Comparison of ENCODE assay signal across 1 cellular context in the genomic region with DNA sequence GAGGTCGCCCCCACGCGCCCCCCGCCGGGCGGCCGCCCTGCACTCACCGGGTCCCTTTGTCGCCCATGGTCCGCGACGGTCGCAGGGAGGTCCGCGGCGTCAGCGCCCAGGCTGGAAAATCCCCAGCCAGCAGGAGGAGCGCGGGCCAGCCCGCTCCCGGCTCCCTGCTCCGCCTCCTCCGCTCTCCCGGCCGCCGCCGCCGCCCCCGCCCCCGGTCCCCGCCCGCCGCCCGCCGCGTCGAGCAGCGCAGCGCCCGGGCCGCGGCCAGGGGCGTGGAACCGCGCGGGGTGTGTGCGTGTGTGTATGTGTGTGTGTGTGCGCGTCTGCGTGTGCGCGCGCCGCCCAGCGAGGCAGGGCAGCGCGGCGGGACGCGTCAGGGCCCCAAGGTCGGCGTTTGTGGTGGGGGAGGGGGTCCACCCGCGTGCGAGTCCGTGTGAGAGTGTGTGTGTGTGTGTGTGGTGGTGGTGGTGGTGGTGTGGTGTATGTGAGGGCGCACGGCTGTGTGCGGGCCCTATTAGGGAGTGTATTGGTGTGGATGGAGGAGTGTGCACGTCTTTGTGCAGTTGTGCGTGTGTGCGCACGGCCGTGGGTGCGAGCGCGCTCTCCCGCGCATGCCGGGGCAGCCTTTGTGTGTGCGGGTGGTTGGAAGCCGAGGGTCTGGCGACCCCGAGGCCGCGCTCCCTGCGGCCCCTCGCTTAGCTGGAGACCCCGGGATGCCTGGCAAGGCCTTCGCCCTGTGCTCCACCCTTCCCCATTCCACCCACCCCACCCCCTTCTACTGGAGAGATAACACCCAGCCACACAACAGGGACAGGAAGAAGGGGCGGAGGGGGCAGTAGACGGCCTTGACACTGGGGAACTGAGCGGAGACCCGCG.
TF ChIP-seq lines count a peak whose summit lies in the region.

A gene (minus strand): TSS at position 121 of the 876 bp plus-strand sequence. CDS start 54 bp downstream, at position 67.

TF ChIP-seq in HepG2, 621 proteins besides CTCF, POLR2A, EP300 and RAD21 (continued from another document and continues in another):
- TF ChIP-seq, protein P1, sequence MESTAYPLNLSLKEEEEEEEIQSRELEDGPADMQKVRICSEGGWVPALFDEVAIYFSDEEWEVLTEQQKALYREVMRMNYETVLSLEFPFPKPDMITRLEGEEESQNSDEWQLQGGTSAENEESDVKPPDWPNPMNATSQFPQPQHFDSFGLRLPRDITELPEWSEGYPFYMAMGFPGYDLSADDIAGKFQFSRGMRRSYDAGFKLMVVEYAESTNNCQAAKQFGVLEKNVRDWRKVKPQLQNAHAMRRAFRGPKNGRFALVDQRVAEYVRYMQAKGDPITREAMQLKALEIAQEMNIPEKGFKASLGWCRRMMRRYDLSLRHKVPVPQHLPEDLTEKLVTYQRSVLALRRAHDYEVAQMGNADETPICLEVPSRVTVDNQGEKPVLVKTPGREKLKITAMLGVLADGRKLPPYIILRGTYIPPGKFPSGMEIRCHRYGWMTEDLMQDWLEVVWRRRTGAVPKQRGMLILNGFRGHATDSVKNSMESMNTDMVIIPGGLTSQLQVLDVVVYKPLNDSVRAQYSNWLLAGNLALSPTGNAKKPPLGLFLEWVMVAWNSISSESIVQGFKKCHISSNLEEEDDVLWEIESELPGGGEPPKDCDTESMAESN (CRISPR knock-in tag; conservative IDR thresholded peaks at IDR 0.05) = no peak; the same call in 1 of the 2 replicates
- TF ChIP-seq NKX3-1 (CRISPR knock-in tag; IDR thresholded peaks at IDR 0.05) (no peak), BRD4 (CRISPR knock-in tag; IDR thresholded peaks at IDR 0.05) (peak; percentile 49), PPARG (CRISPR knock-in tag; conservative IDR thresholded peaks at IDR 0.05) (0 out of 2 replicates have a peak, but pooled peaks have one; percentile 41), ELF4 (CRISPR knock-in tag; IDR thresholded peaks at IDR 0.05; ENCODE audit: borderline replicate concordance) (no peak), ZNF75D (CRISPR knock-in tag; IDR thresholded peaks at IDR 0.05; ENCODE audit: borderline replicate concordance) (no peak), GFI1 (CRISPR knock-in tag; IDR thresholded peaks at IDR 0.05; ENCODE audit: borderline replicate concordance) (0 out of 2 replicates have a peak, but pooled peaks have one; percentile 64), NR2F1 (CRISPR knock-in tag; IDR thresholded peaks at IDR 0.05) (peak; percentile 40 to 82; a peak in 3 of 4 replicates), CBX1 (IDR thresholded peaks at IDR 0.05; ENCODE audit: low read depth) (no peak), SP140L (CRISPR knock-in tag; IDR thresholded peaks at IDR 0.05; ENCODE audit: borderline replicate concordance) (no peak), HNRNPK (IDR thresholded peaks at IDR 0.05; ENCODE audit: low read depth, low read length, poor library complexity, severe bottlenecking) (peak; percentile 87), TRIM24 (CRISPR knock-in tag; IDR thresholded peaks at IDR 0.05) (no peak), ZNF816 (CRISPR knock-in tag; IDR thresholded peaks at IDR 0.05; ENCODE audit: borderline replicate concordance) (no peak; the same call in 1 of the 2 replicates), SMC3 (IDR thresholded peaks at IDR 0.05; ENCODE audit: low read length) (no peak), ZNF83 (CRISPR knock-in tag; IDR thresholded peaks at IDR 0.05; ENCODE audit: borderline replicate concordance) (no peak), NCOA2 (CRISPR knock-in tag; IDR thresholded peaks at IDR 0.05) (peak; percentile 81), ZNF556 (CRISPR knock-in tag; IDR thresholded peaks at IDR 0.05; ENCODE audit: borderline replicate concordance) (peak; percentile 91), ZSCAN25 (CRISPR knock-in tag; IDR thresholded peaks at IDR 0.05) (0 out of 2 replicates have a peak, but pooled peaks have one; percentile 67), ZNF672 (CRISPR knock-in tag; IDR thresholded peaks at IDR 0.05) (0 out of 2 replicates have a peak, but pooled peaks have one; percentile 55), FOXM1 (CRISPR knock-in tag; IDR thresholded peaks at IDR 0.05) (0 out of 2 replicates have a peak, but pooled peaks have one; percentile 51), ZEB1 (IDR thresholded peaks at IDR 0.05; ENCODE audit: insufficient replicate concordance, low read depth) (no peak), HOXD1 (CRISPR knock-in tag; IDR thresholded peaks at IDR 0.05) (peak; percentile 32; the same call in 1 of the 2 replicates), GPN1 (CRISPR knock-in tag; IDR thresholded peaks at IDR 0.05; ENCODE audit: borderline replicate concordance) (no peak), MAF1 (CRISPR knock-in tag; IDR thresholded peaks at IDR 0.05; ENCODE audit: borderline replicate concordance) (0 out of 2 replicates have a peak, but pooled peaks have one; percentile 50), RFX1 (IDR thresholded peaks at IDR 0.05) (no peak), GATA4 (IDR thresholded peaks at IDR 0.05; ENCODE audit: borderline replicate concordance, low read depth) (peak; percentile 55; the same call in 1 of the 2 replicates), KAT7 (CRISPR knock-in tag; IDR thresholded peaks at IDR 0.05; ENCODE audit: borderline replicate concordance) (no peak), ZNF766 (CRISPR knock-in tag; IDR thresholded peaks at IDR 0.05; ENCODE audit: borderline replicate concordance) (no peak), NCOA5 (CRISPR knock-in tag; IDR thresholded peaks at IDR 0.05) (no peak), ZNF205 (CRISPR knock-in tag; IDR thresholded peaks at IDR 0.05) (peak; percentile 80; the same call in 1 of the 2 replicates), KLF12 (CRISPR knock-in tag; IDR thresholded peaks at IDR 0.05; ENCODE audit: borderline replicate concordance) (no peak), HNF4A (CRISPR knock-in tag; IDR thresholded peaks at IDR 0.05) (peak; percentile 64; the same call in 1 of the 2 replicates), MEIS1 (CRISPR knock-in tag; IDR thresholded peaks at IDR 0.05; ENCODE audit: borderline replicate concordance) (0 out of 2 replicates have a peak, but pooled peaks have one; percentile 53), GZF1 (CRISPR knock-in tag; IDR thresholded peaks at IDR 0.05) (no peak; the same call in 1 of the 2 replicates)
- TF ChIP-seq, protein P2, sequence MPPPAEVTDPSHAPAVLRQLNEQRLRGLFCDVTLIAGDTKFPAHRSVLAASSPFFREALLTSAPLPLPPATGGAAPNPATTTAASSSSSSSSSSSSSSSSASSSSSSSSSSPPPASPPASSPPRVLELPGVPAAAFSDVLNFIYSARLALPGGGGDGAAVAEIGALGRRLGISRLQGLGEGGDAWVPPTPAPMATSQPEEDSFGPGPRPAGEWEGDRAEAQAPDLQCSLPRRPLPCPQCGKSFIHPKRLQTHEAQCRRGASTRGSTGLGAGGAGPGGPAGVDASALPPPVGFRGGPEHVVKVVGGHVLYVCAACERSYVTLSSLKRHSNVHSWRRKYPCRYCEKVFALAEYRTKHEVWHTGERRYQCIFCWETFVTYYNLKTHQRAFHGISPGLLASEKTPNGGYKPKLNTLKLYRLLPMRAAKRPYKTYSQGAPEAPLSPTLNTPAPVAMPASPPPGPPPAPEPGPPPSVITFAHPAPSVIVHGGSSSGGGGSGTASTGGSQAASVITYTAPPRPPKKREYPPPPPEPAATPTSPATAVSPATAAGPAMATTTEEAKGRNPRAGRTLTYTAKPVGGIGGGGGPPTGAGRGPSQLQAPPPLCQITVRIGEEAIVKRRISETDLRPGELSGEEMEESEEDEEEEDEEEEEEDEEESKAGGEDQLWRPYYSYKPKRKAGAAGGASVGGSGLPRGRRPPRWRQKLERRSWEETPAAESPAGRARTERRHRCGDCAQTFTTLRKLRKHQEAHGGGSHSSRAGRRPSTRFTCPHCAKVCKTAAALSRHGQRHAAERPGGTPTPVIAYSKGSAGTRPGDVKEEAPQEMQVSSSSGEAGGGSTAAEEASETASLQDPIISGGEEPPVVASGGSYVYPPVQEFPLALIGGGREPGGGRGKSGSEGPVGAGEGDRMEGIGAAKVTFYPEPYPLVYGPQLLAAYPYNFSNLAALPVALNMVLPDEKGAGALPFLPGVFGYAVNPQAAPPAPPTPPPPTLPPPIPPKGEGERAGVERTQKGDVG (CRISPR knock-in tag; IDR thresholded peaks at IDR 0.05; ENCODE audit: borderline replicate concordance) = peak; percentile 72; the same call in 1 of the 2 replicates
- TF ChIP-seq, protein P3, sequence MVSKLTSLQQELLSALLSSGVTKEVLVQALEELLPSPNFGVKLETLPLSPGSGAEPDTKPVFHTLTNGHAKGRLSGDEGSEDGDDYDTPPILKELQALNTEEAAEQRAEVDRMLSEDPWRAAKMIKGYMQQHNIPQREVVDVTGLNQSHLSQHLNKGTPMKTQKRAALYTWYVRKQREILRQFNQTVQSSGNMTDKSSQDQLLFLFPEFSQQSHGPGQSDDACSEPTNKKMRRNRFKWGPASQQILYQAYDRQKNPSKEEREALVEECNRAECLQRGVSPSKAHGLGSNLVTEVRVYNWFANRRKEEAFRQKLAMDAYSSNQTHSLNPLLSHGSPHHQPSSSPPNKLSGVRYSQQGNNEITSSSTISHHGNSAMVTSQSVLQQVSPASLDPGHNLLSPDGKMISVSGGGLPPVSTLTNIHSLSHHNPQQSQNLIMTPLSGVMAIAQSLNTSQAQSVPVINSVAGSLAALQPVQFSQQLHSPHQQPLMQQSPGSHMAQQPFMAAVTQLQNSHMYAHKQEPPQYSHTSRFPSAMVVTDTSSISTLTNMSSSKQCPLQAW (CRISPR knock-in tag; IDR thresholded peaks at IDR 0.05) = peak; percentile 86
- TF ChIP-seq, protein P4, sequence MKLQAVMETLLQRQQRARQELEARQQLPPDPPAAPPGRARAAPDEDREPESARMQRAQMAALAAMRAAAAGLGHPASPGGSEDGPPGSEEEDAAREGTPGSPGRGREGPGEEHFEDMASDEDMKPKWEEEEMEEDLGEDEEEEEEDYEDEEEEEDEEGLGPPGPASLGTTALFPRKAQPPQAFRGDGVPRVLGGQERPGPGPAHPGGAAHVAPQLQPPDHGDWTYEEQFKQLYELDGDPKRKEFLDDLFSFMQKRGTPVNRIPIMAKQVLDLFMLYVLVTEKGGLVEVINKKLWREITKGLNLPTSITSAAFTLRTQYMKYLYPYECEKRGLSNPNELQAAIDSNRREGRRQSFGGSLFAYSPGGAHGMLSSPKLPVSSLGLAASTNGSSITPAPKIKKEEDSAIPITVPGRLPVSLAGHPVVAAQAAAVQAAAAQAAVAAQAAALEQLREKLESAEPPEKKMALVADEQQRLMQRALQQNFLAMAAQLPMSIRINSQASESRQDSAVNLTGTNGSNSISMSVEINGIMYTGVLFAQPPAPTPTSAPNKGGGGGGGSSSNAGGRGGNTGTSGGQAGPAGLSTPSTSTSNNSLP (IDR thresholded peaks at IDR 0.05; ENCODE audit: low read depth, low read length) = no peak
- TF ChIP-seq, protein P5, sequence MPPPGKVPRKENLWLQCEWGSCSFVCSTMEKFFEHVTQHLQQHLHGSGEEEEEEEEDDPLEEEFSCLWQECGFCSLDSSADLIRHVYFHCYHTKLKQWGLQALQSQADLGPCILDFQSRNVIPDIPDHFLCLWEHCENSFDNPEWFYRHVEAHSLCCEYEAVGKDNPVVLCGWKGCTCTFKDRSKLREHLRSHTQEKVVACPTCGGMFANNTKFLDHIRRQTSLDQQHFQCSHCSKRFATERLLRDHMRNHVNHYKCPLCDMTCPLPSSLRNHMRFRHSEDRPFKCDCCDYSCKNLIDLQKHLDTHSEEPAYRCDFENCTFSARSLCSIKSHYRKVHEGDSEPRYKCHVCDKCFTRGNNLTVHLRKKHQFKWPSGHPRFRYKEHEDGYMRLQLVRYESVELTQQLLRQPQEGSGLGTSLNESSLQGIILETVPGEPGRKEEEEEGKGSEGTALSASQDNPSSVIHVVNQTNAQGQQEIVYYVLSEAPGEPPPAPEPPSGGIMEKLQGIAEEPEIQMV (CRISPR knock-in tag; IDR thresholded peaks at IDR 0.05; ENCODE audit: low read depth) = peak; percentile 45; the same call in 1 of the 2 replicates
- TF ChIP-seq, protein P6, sequence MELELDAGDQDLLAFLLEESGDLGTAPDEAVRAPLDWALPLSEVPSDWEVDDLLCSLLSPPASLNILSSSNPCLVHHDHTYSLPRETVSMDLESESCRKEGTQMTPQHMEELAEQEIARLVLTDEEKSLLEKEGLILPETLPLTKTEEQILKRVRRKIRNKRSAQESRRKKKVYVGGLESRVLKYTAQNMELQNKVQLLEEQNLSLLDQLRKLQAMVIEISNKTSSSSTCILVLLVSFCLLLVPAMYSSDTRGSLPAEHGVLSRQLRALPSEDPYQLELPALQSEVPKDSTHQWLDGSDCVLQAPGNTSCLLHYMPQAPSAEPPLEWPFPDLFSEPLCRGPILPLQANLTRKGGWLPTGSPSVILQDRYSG (CRISPR knock-in tag; IDR thresholded peaks at IDR 0.05) = no peak
- TF ChIP-seq, protein P7, sequence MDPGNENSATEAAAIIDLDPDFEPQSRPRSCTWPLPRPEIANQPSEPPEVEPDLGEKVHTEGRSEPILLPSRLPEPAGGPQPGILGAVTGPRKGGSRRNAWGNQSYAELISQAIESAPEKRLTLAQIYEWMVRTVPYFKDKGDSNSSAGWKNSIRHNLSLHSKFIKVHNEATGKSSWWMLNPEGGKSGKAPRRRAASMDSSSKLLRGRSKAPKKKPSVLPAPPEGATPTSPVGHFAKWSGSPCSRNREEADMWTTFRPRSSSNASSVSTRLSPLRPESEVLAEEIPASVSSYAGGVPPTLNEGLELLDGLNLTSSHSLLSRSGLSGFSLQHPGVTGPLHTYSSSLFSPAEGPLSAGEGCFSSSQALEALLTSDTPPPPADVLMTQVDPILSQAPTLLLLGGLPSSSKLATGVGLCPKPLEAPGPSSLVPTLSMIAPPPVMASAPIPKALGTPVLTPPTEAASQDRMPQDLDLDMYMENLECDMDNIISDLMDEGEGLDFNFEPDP (CRISPR knock-in tag; conservative IDR thresholded peaks at IDR 0.05) = no peak
- TF ChIP-seq, protein P8, sequence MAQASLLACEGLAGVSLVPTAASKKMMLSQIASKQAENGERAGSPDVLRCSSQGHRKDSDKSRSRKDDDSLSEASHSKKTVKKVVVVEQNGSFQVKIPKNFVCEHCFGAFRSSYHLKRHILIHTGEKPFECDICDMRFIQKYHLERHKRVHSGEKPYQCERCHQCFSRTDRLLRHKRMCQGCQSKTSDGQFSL (CRISPR knock-in tag; IDR thresholded peaks at IDR 0.05) = no peak
- TF ChIP-seq, protein P9, sequence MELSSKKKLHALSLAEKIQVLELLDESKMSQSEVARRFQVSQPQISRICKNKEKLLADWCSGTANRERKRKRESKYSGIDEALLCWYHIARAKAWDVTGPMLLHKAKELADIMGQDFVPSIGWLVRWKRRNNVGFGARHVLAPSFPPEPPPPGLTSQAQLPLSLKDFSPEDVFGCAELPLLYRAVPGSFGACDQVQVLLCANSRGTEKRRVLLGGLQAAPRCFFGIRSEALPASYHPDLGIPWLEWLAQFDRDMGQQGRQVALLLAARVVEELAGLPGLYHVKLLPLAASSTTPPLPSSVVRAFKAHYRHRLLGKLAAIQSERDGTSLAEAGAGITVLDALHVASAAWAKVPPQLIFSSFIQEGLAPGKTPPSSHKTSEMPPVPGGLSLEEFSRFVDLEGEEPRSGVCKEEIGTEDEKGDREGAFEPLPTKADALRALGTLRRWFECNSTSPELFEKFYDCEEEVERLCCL (CRISPR knock-in tag; IDR thresholded peaks at IDR 0.05; ENCODE audit: borderline replicate concordance) = no peak
